Comparison of ENCODE assay signal across 1 cellular context in genomic region chr18:9988665-9989064, GRCh38.
TF ChIP-seq lines count a peak whose summit lies in the region.

No MANE protein-coding gene starts in this region.

TF ChIP-seq in GM23338, 12 proteins besides CTCF, POLR2A, EP300 and RAD21 (continued from another document):
- TF ChIP-seq, protein P1, sequence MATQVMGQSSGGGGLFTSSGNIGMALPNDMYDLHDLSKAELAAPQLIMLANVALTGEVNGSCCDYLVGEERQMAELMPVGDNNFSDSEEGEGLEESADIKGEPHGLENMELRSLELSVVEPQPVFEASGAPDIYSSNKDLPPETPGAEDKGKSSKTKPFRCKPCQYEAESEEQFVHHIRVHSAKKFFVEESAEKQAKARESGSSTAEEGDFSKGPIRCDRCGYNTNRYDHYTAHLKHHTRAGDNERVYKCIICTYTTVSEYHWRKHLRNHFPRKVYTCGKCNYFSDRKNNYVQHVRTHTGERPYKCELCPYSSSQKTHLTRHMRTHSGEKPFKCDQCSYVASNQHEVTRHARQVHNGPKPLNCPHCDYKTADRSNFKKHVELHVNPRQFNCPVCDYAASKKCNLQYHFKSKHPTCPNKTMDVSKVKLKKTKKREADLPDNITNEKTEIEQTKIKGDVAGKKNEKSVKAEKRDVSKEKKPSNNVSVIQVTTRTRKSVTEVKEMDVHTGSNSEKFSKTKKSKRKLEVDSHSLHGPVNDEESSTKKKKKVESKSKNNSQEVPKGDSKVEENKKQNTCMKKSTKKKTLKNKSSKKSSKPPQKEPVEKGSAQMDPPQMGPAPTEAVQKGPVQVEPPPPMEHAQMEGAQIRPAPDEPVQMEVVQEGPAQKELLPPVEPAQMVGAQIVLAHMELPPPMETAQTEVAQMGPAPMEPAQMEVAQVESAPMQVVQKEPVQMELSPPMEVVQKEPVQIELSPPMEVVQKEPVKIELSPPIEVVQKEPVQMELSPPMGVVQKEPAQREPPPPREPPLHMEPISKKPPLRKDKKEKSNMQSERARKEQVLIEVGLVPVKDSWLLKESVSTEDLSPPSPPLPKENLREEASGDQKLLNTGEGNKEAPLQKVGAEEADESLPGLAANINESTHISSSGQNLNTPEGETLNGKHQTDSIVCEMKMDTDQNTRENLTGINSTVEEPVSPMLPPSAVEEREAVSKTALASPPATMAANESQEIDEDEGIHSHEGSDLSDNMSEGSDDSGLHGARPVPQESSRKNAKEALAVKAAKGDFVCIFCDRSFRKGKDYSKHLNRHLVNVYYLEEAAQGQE (IDR thresholded peaks at IDR 0.05; ENCODE audit: unreplicated experiment): no peak
- TF ChIP-seq STAT1 (IDR thresholded peaks at IDR 0.05; ENCODE audit: unreplicated experiment) (no peak), POLR2AphosphoS5 (IDR thresholded peaks at IDR 0.05; ENCODE audit: low read depth) (no peak), EZH2phosphoT487 (IDR thresholded peaks at IDR 0.05; ENCODE audit: unreplicated experiment) (no peak), ZNF114 (CRISPR knock-in tag; IDR thresholded peaks at IDR 0.05) (no peak), ETS1 (IDR thresholded peaks at IDR 0.05) (no peak), ZNF462 (CRISPR knock-in tag; IDR thresholded peaks at IDR 0.05) (no peak), NANOG (IDR thresholded peaks at IDR 0.05; ENCODE audit: borderline replicate concordance) (no peak)
